ENCODE assay signal across 1 cellular context in the genomic region with DNA sequence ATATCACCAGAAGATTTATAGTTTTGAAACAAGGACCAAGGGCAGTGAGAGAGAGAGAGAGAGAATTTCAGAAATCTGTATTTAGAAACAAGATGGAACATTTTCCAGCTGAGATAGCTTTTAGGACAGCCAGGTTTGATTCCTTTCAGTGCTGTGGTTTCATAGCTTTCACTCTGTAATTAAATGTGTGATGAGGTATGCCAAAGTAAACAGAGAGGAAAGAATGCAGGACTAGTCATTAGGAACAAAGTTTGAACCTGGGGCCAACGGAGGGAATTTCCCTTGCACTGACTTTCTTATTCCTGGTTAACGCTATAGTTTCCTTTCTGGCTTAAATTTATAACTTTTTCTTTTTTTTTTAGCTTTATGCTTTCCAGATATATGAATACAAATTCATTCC.
TF ChIP-seq lines count a peak whose summit lies in the region.

No MANE protein-coding gene starts in this region.

TF ChIP-seq in HepG2, 621 proteins besides CTCF, POLR2A, EP300 and RAD21 (continued from another document):
- peak; percentile 58 for TF ChIP-seq SAP130 (CRISPR knock-in tag; IDR thresholded peaks at IDR 0.05; ENCODE audit: low read depth)
- peak; percentile 37; the same call in 1 of the 2 replicates for TF ChIP-seq HMG20A (CRISPR knock-in tag; IDR thresholded peaks at IDR 0.05; ENCODE audit: borderline replicate concordance)
- TF ChIP-seq ZNF224 (CRISPR knock-in tag; IDR thresholded peaks at IDR 0.05) = no peak
- TF ChIP-seq CAMTA2 (CRISPR knock-in tag; IDR thresholded peaks at IDR 0.05; ENCODE audit: borderline replicate concordance) = no peak
TF ChIP-seq in HepG2: peak in this region for 35.
